In the genomic region with DNA sequence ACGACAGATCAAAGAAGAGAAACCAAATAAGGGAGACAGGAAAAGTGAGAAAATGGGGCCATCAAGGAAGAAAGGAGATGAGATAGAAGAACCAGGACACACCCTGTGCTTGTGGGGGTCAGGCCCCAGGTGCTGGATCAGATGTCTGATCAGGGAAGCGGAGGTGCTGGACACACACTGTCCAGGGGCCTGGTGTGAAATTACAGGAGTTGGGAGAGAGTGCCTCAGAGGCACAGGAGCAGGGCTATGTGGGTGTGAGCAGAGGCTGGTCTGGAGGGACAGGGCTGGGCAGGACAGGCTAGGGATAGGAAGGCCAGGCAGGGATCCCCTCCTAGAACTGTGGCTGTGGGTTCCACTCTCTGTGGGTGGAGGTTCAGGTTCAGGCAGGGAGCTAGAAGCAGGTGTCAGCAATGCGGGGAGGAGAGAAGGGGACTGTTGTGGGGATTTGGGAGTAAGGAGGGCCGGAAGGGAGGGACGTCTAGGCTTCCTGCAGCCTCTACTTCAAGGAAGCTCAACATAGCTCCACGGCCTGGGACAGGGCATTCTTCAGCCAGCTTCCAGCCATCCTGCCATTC, we compare ENCODE assay signal across 10 cellular contexts. TPM values are rescaled to one million over a fixed set of nuclear protein-coding genes. Genes with fewer than 3 reads are reported as not detected.
DNase-seq lines count a peak whose midpoint lies in the region; ATAC-seq and TF ChIP-seq lines count a peak whose summit lies in the region.
"Had no signal": no experiment of that assay in that cellular context is flagged by ENCODE, and none has a peak within 500 bp of the region (broad histone marks: within the 10 kb centered on the region; RNA-seq: fewer than 3 reads in every experiment).

No MANE protein-coding gene starts in this region.

- 71 to 73% (median 72%) methylated on average over 6 of the region's 6 CpGs for WGBS in adrenal gland, 4 donors

- H3K4me1 ChIP-seq in BLaER1 = peaks cover 65% of the 10 kb centered on the region
- no peaks in the 10 kb centered on the region for H3K4me1 ChIP-seq in HEK293 (ENCODE audit: control insufficient read depth, insufficient read depth, low read length)
- peaks cover 14 to 27% of the 10 kb centered on the region in 2 donors for H3K4me1 ChIP-seq in adrenal gland (replicated peaks in 1 of 2)

- no peak for ATAC-seq in HG03460 (IDR thresholded peaks at IDR 0.05; ENCODE audit: unreplicated experiment)
- no peak for ATAC-seq in left colon

- H3K36me3 Mint-ChIP-seq in nephron progenitor cell (ENCODE audit: low read depth) = no peaks in the 10 kb centered on the region

- peak overlapping the region; percentile 56 for H3K27ac ChIP-seq in BLaER1
- H3K27ac ChIP-seq in HEK293 (ENCODE audit: extremely low read depth, low read depth, low read length) = no peak overlapping the region
- H3K27ac ChIP-seq in adrenal gland = peak overlapping the region in 3 of 5 donors; percentile 44 to 81 (median 74)

- TF ChIP-seq POLR2A in adrenal gland (IDR thresholded peaks at IDR 0.05) = no peak

- peak overlapping the region; percentile 52; the same call in 1 of the 2 replicates for H3K9ac ChIP-seq in BLaER1

- H3K27ac Mint-ChIP-seq in nephron progenitor cell = no peak overlapping the region

- H3K27me3 Mint-ChIP-seq in nephron progenitor cell (ENCODE audit: low read depth, poor library complexity) = peaks cover 15% of the 10 kb centered on the region

- peaks cover 62% of the 10 kb centered on the region for H3K4me1 Mint-ChIP-seq in nephron progenitor cell

- no peaks in the 10 kb centered on the region for H3K9me3 ChIP-seq in BLaER1
- H3K9me3 ChIP-seq in HEK293 (ENCODE audit: control insufficient read depth, insufficient read depth, low read depth, low read length) = no peaks in the 10 kb centered on the region
- no peaks in the 10 kb centered on the region for H3K9me3 ChIP-seq in adrenal gland (replicated peaks in 1 of 3)

- peak overlapping the region; percentile 12 for H3K4me3 Mint-ChIP-seq in nephron progenitor cell

- no peak for DNase-seq in adrenal gland
- DNase-seq in nephron progenitor cell = no peak
- DNase-seq in SHP77 (lab: John Stamatoyannopoulos, UW) = no peak
- DNase-seq in left colon = no peak
- DNase-seq: NCI-H1417 treated with DMSO at 0.1 percent for 48 hours; stimulated activated CD4-positive, alpha-beta T cell treated with anti-CD3 and anti-CD28 coated beads, Interleukin-1b, Interleukin-23, amount 100 ng/mL, for 48 hours; T-helper 9 cell had no signal

- no peaks in the 10 kb centered on the region for H4K20me1 ChIP-seq in BLaER1

- CTCF ChIA-PET in HEK293 (lab: Yijun Ruan, JAX) = interaction anchor here (0.6 to 20.8 kb wide), 30 partner anchors 8 to 453 kb away, joined by 3 to 1152 read pairs (median 6); partner anchors contain the start of genes AHCYL1, AMIGO1, ATXN7L2 and CYB561D1

- TF ChIP-seq CTCF in HEK293 (tag by site-specific recombination; IDR thresholded peaks at IDR 0.05) = no peak
- no peak for TF ChIP-seq CTCF in adrenal gland (IDR thresholded peaks at IDR 0.05)
- no peak for TF ChIP-seq CTCF in nephron progenitor cell (IDR thresholded peaks at IDR 0.05)

- H3K27me3 ChIP-seq in BLaER1 = no peaks in the 10 kb centered on the region
- H3K27me3 ChIP-seq in adrenal gland = no peaks in the 10 kb centered on the region

- POLR2A ChIA-PET in HEK293 (lab: Yijun Ruan, JAX) = interaction anchor here (0.6 to 1.8 kb wide), 4 partner anchors 18 to 41 kb away, joined by 3 to 7 read pairs (median 3); partner anchors contain the start of genes CYB561D1 and GNAI3

- H3K4me2 ChIP-seq in BLaER1 = peak overlapping the region; percentile 79

- intact Hi-C loops in adrenal gland (cut with DNase I) = loop anchor here (2.0 to 10.0 kb wide), 3 partner anchors 20 to 256 kb away; partner anchors contain the start of gene PSMA5 (in 1 of the 2)
- intact Hi-C loops in left colon (cut with DNase I, micrococcal nuclease) = loop anchor here (5.0 kb wide), 3 partner anchors 34 to 264 kb away; partner anchors contain the start of gene CYB561D1 (in 1 of the 2)

- H3K36me3 ChIP-seq in BLaER1 (no peaks in the 10 kb centered on the region), HEK293 (ENCODE audit: control insufficient read depth in 2 of 2, insufficient read depth in 1 of 2, low read length in 2 of 2) (no peaks in the 10 kb centered on the region), adrenal gland (replicated peaks in 1 of 2) (no peaks in the 10 kb centered on the region)

- no peak overlapping the region for H3K4me3 ChIP-seq in BLaER1
- no peak overlapping the region for H3K4me3 ChIP-seq in HEK293 (ENCODE audit: low read depth, low read length)
- H3K4me3 ChIP-seq in adrenal gland = no peak overlapping the region

- no peaks in the 10 kb centered on the region for H3K9me3 Mint-ChIP-seq in nephron progenitor cell

TF ChIP-seq in HEK293, 187 proteins besides CTCF, POLR2A, EP300 and RAD21 (continues in another document):
- TF ChIP-seq ZNF174 (tag by site-specific recombination; IDR thresholded peaks at IDR 0.05) = no peak
- TF ChIP-seq ZSCAN30 (tag by site-specific recombination; IDR thresholded peaks at IDR 0.05) = no peak
- no peak for TF ChIP-seq HOXD13 (CRISPR knock-in tag; IDR thresholded peaks at IDR 0.05; ENCODE audit: borderline replicate concordance)
- no peak for TF ChIP-seq ZNF341 (tag by site-specific recombination; IDR thresholded peaks at IDR 0.05; ENCODE audit: low read depth)
- 0 out of 2 replicates have a peak, but pooled peaks have one; percentile 15 for TF ChIP-seq EGR2 (tag by site-specific recombination; IDR thresholded peaks at IDR 0.05; ENCODE audit: low read depth)
- no peak for TF ChIP-seq MEIS1 (CRISPR knock-in tag; IDR thresholded peaks at IDR 0.05; ENCODE audit: borderline replicate concordance)
- no peak for TF ChIP-seq ZNF707 (tag by site-specific recombination; IDR thresholded peaks at IDR 0.05)
- no peak for TF ChIP-seq ZNF76 (tag by site-specific recombination; IDR thresholded peaks at IDR 0.05; ENCODE audit: borderline replicate concordance, low read depth)
- TF ChIP-seq, protein P1, sequence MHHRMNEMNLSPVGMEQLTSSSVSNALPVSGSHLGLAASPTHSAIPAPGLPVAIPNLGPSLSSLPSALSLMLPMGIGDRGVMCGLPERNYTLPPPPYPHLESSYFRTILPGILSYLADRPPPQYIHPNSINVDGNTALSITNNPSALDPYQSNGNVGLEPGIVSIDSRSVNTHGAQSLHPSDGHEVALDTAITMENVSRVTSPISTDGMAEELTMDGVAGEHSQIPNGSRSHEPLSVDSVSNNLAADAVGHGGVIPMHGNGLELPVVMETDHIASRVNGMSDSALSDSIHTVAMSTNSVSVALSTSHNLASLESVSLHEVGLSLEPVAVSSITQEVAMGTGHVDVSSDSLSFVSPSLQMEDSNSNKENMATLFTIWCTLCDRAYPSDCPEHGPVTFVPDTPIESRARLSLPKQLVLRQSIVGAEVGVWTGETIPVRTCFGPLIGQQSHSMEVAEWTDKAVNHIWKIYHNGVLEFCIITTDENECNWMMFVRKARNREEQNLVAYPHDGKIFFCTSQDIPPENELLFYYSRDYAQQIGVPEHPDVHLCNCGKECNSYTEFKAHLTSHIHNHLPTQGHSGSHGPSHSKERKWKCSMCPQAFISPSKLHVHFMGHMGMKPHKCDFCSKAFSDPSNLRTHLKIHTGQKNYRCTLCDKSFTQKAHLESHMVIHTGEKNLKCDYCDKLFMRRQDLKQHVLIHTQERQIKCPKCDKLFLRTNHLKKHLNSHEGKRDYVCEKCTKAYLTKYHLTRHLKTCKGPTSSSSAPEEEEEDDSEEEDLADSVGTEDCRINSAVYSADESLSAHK (tag by site-specific recombination; IDR thresholded peaks at IDR 0.05) = no peak
- TF ChIP-seq, protein P2, sequence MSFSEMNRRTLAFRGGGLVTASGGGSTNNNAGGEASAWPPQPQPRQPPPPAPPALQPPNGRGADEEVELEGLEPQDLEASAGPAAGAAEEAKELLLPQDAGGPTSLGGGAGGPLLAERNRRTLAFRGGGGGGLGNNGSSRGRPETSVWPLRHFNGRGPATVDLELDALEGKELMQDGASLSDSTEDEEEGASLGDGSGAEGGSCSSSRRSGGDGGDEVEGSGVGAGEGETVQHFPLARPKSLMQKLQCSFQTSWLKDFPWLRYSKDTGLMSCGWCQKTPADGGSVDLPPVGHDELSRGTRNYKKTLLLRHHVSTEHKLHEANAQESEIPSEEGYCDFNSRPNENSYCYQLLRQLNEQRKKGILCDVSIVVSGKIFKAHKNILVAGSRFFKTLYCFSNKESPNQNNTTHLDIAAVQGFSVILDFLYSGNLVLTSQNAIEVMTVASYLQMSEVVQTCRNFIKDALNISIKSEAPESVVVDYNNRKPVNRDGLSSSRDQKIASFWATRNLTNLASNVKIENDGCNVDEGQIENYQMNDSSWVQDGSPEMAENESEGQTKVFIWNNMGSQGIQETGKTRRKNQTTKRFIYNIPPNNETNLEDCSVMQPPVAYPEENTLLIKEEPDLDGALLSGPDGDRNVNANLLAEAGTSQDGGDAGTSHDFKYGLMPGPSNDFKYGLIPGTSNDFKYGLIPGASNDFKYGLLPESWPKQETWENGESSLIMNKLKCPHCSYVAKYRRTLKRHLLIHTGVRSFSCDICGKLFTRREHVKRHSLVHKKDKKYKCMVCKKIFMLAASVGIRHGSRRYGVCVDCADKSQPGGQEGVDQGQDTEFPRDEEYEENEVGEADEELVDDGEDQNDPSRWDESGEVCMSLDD (tag by site-specific recombination; IDR thresholded peaks at IDR 0.05) = no peak
- TF ChIP-seq GLI4 (tag by site-specific recombination; IDR thresholded peaks at IDR 0.05) = no peak
- peak; percentile 41; the same call in 1 of the 2 replicates for TF ChIP-seq ZBTB48 (tag by site-specific recombination; IDR thresholded peaks at IDR 0.05)
- no peak for TF ChIP-seq ZNF155 (tag by site-specific recombination; IDR thresholded peaks at IDR 0.05)
- TF ChIP-seq ZNF433 (tag by site-specific recombination; IDR thresholded peaks at IDR 0.05; ENCODE audit: low read depth) = no peak
- no peak for TF ChIP-seq ZNF544 (tag by site-specific recombination; IDR thresholded peaks at IDR 0.05)

RNA-seq across cellular contexts. Expression of gene GPR61, which starts 8.4 kb away (rescaled TPM):
- total RNA-seq in adrenal gland = 1 to 10 TPM in 1 of 8 donors, under 1 TPM in 5, not detected in 2; 0.11 to 2.1 (median 0.52) TPM
- 1 to 10 TPM in 1 of 3 donors, under 1 TPM in 2; 0.57 to 1.2 (median 0.88) TPM for polyA plus RNA-seq in adrenal gland
- total RNA-seq in left colon = under 1 TPM in 1 of 2 donors, not detected in 1; 0.36 TPM

RNA-seq across cellular contexts. Expression of gene GNAI3, which starts 17.1 kb away (rescaled TPM):
- total RNA-seq in adrenal gland (1 to 10 TPM; 2.8 to 6.3 (median 5.6) TPM), left colon (1 to 10 TPM; 7.0 to 7.7 TPM)
- polyA plus RNA-seq in adrenal gland = 1 to 10 TPM; 1.6 to 7.7 (median 2.2) TPM

RNA-seq across cellular contexts. Expression of gene AMIGO1, which starts 21.8 kb away (rescaled TPM):
- total RNA-seq in adrenal gland (10 to 100 TPM; 19.8 to 27.9 (median 24.5) TPM), left colon (1 to 10 TPM; 3.8 to 5.6 TPM)
- polyA plus RNA-seq in adrenal gland = 10 to 100 TPM in 1 of 3 donors, 1 to 10 TPM in 2; 3.8 to 20.7 (median 4.7) TPM

RNA-seq across cellular contexts. Expression of gene CYB561D1, which starts 37.4 kb away (rescaled TPM):
- total RNA-seq in adrenal gland (10 to 100 TPM in 6 of 8 donors, 1 to 10 TPM in 2; 8.5 to 21.2 (median 14.8) TPM), left colon (10 to 100 TPM; 10.0 to 18.7 TPM)
- 1 to 10 TPM; 4.4 to 9.5 (median 7.8) TPM for polyA plus RNA-seq in adrenal gland

RNA-seq across cellular contexts. Expression of gene ATXN7L2, which starts 47.6 kb away (rescaled TPM):
- total RNA-seq in adrenal gland (10 to 100 TPM in 3 of 8 donors, 1 to 10 TPM in 5; 5.8 to 16.3 (median 9.0) TPM), left colon (1 to 10 TPM; 1.8 to 1.9 TPM)
- 100 to 1,000 TPM in 1 of 3 donors, 10 to 100 TPM in 1, 1 to 10 TPM in 1; 3.1 to 109 (median 45.5) TPM for polyA plus RNA-seq in adrenal gland
